18 cellular contexts compared by ENCODE assay signal in genomic region chr2:40037303-40037702, GRCh38.
DNase-seq lines count a peak whose midpoint lies in the region; ATAC-seq lines count a peak whose summit lies in the region.
"Had no signal": no experiment of that assay in that cellular context is flagged by ENCODE, and none has a peak within 500 bp of the region (broad histone marks: within the 10 kb centered on the region; RNA-seq: fewer than 3 reads in every experiment).

No MANE protein-coding gene starts in this region.

- DNase-seq in CD1c-positive myeloid dendritic cell (ENCODE audit: extremely low spot score) (peak; percentile 78), Kasumi-1 (lab: John Stamatoyannopoulos, UW) (peak; percentile 74 to 78), SIG-M5 treated with dmso at 0.1 percent for 504 hours (lab: John Stamatoyannopoulos, UW; ENCODE audit: unreplicated experiment) (peak; percentile 94), mucosa of gallbladder (ENCODE audit: low spot score) (peak; percentile 14), NCI-H1417 treated with DMSO at 0.1 percent for 48 hours (lab: John Stamatoyannopoulos, UW) (no peak)
- DNase-seq in activated CD8-positive, alpha-beta memory T cell treated with anti-CD3 and anti-CD28 coated beads for 24 hours = no peak
- DNase-seq: activated CD4-positive, alpha-beta T cell treated with anti-CD3 and anti-CD28 coated beads for 36 hours; activated effector memory CD4-positive, alpha-beta T cell treated with anti-CD3 and anti-CD28 coated beads, Interleukin-2, amount 50 U/mL, for 16 hours; COR-L47; EL; Karpas-422; NCI-H146; ovary; stimulated activated CD4-positive, alpha-beta T cell treated with anti-CD3 and anti-CD28 coated beads, Interleukin-2, amount 100 ng/mL, for 48 hours had no signal

- no peak for ATAC-seq in GM18868 (IDR thresholded peaks at IDR 0.05; ENCODE audit: unreplicated experiment)
- ATAC-seq: activated CD4-positive, alpha-beta T cell treated with anti-CD3 and anti-CD28 coated beads for 36 hours; esophagus mucosa; HCT116; left lobe of liver had no signal

Comparison
In these comparisons a context has a peak if more than half of its experiments do, and no peak if none do; other contexts are left out.
1. DNase-seq: peak in CD1c-positive myeloid dendritic cell (single experiment), Kasumi-1 (2 of 2), SIG-M5 treated with dmso at 0.1 percent for 504 hours (single experiment) and mucosa of gallbladder (single experiment); none in activated CD8-positive, alpha-beta memory T cell treated with anti-CD3 and anti-CD28 coated beads for 24 hours (single experiment) and NCI-H1417 treated with DMSO at 0.1 percent for 48 hours (single experiment).